24 cellular contexts compared by ENCODE assay signal in the genomic region with DNA sequence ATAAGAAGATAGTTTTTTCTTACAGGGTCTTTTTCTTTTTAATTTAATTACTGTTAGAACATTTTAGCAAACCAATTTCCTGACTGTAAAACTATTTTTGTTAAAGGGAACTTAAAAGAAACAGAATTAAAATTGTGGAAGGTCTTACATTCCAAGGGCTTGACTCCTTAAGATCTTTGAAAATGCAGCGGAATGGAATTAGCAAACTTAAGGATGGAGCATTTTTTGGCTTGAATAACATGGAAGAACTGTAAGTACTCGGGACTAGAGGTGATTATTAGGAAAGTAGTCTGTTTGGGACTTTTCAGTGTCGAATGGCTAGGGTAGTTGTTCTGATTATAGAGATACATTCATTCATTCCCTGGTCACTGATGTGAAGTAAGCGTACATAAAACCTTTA.
"Had no signal": no experiment of that assay in that cellular context is flagged by ENCODE, and none has a peak within 500 bp of the region (broad histone marks: within the 10 kb centered on the region; RNA-seq: fewer than 3 reads in every experiment).

No MANE protein-coding gene starts in this region.

- FAIRE-seq: colon, endothelial cell of umbilical vein, frontal cortex, kidney had no signal

- H3K27ac Mint-ChIP-seq: dendritic cell treated with granulocyte-macrophage colony-stimulating factor and Interleukin-4, amounts not matched to agents 40 ng/mL and 50 ng/mL, for 4 days; mesothelial cell of epicardium; naive B cell had no signal

- H3K27me3 Mint-ChIP-seq: dendritic cell treated with granulocyte-macrophage colony-stimulating factor and Interleukin-4, amounts not matched to agents 40 ng/mL and 50 ng/mL, for 4 days; effector memory CD8-positive, alpha-beta T cell; naive B cell had no signal

- H3K27me3 ChIP-seq: esophagus muscularis mucosa, foreskin keratinocyte, gastroesophageal sphincter, heart left ventricle, hepatocyte, left lung had no signal

- H3K4me3 Mint-ChIP-seq: dendritic cell treated with granulocyte-macrophage colony-stimulating factor and Interleukin-4, amounts not matched to agents 40 ng/mL and 50 ng/mL, for 4 days; effector memory CD8-positive, alpha-beta T cell; immature natural killer cell; mesothelial cell of epicardium; naive B cell had no signal

- ATAC-seq: effector memory CD8-positive, alpha-beta T cell; foreskin keratinocyte; gastroesophageal sphincter; heart left ventricle; left lung; lower lobe of right lung; mucosa of descending colon had no signal

- H3K9me3 ChIP-seq: esophagus muscularis mucosa, gastroesophageal sphincter, heart left ventricle, left lung, lower lobe of right lung, mucosa of descending colon had no signal

- DNase-seq: cortex of kidney; effector CD8-positive, alpha-beta T cell; effector memory CD8-positive, alpha-beta T cell; foreskin keratinocyte; heart left ventricle; hypothalamus; immature natural killer cell; islet precursor cell; kidney; kidney glomerular epithelial cell; left lung; left ventricle myocardium superior; lower lobe of right lung; mesenchymal stem cell; mucosa of descending colon; naive B cell had no signal

- H3K27ac ChIP-seq: esophagus muscularis mucosa, foreskin keratinocyte, gastroesophageal sphincter, left lung, lower lobe of right lung had no signal

- H3K4me2 ChIP-seq: hepatocyte had no signal

- H2AFZ ChIP-seq: hepatocyte had no signal

- H3K9me3 Mint-ChIP-seq: dendritic cell treated with granulocyte-macrophage colony-stimulating factor and Interleukin-4, amounts not matched to agents 40 ng/mL and 50 ng/mL, for 4 days; effector memory CD8-positive, alpha-beta T cell; immature natural killer cell; mesothelial cell of epicardium; naive B cell had no signal

- H3K4me1 ChIP-seq: left lung, lower lobe of right lung had no signal

- H3K4me3 ChIP-seq: esophagus muscularis mucosa, gastroesophageal sphincter, heart left ventricle, hepatocyte, left lung, lower lobe of right lung, mucosa of descending colon had no signal
